Comparison of ENCODE assay signal across 19 cellular contexts in genomic region chr13:112256716-112257497, GRCh38.
A peak's percentile ranks its signal among the peaks of the same experiment; 100 is the strongest.
DNase-seq lines count a peak whose midpoint lies in the region; ATAC-seq, FAIRE-seq and TF ChIP-seq lines count a peak whose summit lies in the region.
"Had no signal": no experiment of that assay in that cellular context is flagged by ENCODE, and none has a peak within 500 bp of the region (broad histone marks: within the 10 kb centered on the region; RNA-seq: fewer than 3 reads in every experiment).

No MANE protein-coding gene starts in this region.

- H3K27ac ChIP-seq in kidney (ENCODE audit: low read depth in 2 of 2, low read length in 2 of 2) (no peak overlapping the region), caudate nucleus (ENCODE audit: low read depth, low read length) (no peak overlapping the region)
- H3K27ac ChIP-seq: BLaER1 treated with 17β-estradiol and CSF1 and Interleukin-3, amounts not matched to agents 10 nM and 100 nM; HL-60 had no signal

- no peaks in the 10 kb centered on the region for H3K4me1 ChIP-seq in kidney (ENCODE audit: control insufficient read depth in 1 of 2, insufficient read depth in 1 of 2, low read depth in 1 of 2, low read length in 2 of 2)
- H3K4me1 ChIP-seq: BLaER1 treated with 17β-estradiol and CSF1 and Interleukin-3, amounts not matched to agents 10 nM and 100 nM had no signal

- H3K27me3 Mint-ChIP-seq in activated CD8-positive, alpha-beta memory T cell treated with anti-CD3 and anti-CD28 coated beads, Interleukin-2, amount 10 ng/mL, durations not matched to agents 7 days and 5 days: no peaks in the 10 kb centered on the region
- no peaks in the 10 kb centered on the region for H3K27me3 Mint-ChIP-seq in osteocyte (ENCODE audit: unreplicated experiment)
- H3K27me3 Mint-ChIP-seq in T-helper 2 cell treated with Interferon-gamma antibody and Interleukin-4, amounts not matched to agents 5 μg/mL and 100 μg/mL, for 36 hours (ENCODE audit: low read depth): no peaks in the 10 kb centered on the region

- DNase-seq in activated CD8-positive, alpha-beta memory T cell treated with anti-CD3 and anti-CD28 coated beads, Interleukin-2, amount 10 ng/mL, durations not matched to agents 7 days and 5 days: peak; percentile 23
- no peak for DNase-seq in activated CD8-positive, alpha-beta memory T cell treated with anti-CD3 and anti-CD28 coated beads, Interleukin-2, amount 50 U/mL, for 4 hours
- DNase-seq in ecto neural progenitor cell (ENCODE audit: low spot score) (peak; percentile 20), kidney (peak; percentile 44), osteocyte (ENCODE audit: extremely low spot score, unreplicated experiment) (peak; percentile 78), caudate nucleus (lab: John Stamatoyannopoulos, UW) (no peak)
- no peak for DNase-seq in T-helper 2 cell treated with Interferon-gamma antibody and Interleukin-4, amounts not matched to agents 5 μg/mL and 100 μg/mL, for 36 hours (ENCODE audit: low spot score)
- DNase-seq: Calu3, DMS79 treated with DMSO at 0.1 percent for 48 hours, GF-D8, GOT3, H7, HFFc6 had no signal

- no peaks in the 10 kb centered on the region for H3K36me3 Mint-ChIP-seq in activated CD8-positive, alpha-beta memory T cell treated with anti-CD3 and anti-CD28 coated beads, Interleukin-2, amount 10 ng/mL, durations not matched to agents 7 days and 5 days
- no peaks in the 10 kb centered on the region for H3K36me3 Mint-ChIP-seq in osteocyte (ENCODE audit: unreplicated experiment)
- no peaks in the 10 kb centered on the region for H3K36me3 Mint-ChIP-seq in T-helper 2 cell treated with Interferon-gamma antibody and Interleukin-4, amounts not matched to agents 5 μg/mL and 100 μg/mL, for 36 hours (ENCODE audit: low read depth)
- H3K36me3 Mint-ChIP-seq: CD8-positive, alpha-beta T cell had no signal

- intact Hi-C loops in kidney (cut with DNase I): no loop called here

- no peak for ATAC-seq in activated CD8-positive, alpha-beta memory T cell treated with anti-CD3 and anti-CD28 coated beads, Interleukin-2, amount 10 ng/mL, durations not matched to agents 7 days and 5 days
- ATAC-seq: CD8-positive, alpha-beta T cell; HCT116 had no signal

- no peak for FAIRE-seq in kidney (lab: Jason Lieb, UNC)
- FAIRE-seq: GM19239 had no signal

- no peak overlapping the region for H3K27ac Mint-ChIP-seq in activated CD8-positive, alpha-beta memory T cell treated with anti-CD3 and anti-CD28 coated beads, Interleukin-2, amount 10 ng/mL, durations not matched to agents 7 days and 5 days
- H3K27ac Mint-ChIP-seq in osteocyte (ENCODE audit: unreplicated experiment): no peak overlapping the region
- H3K27ac Mint-ChIP-seq in T-helper 2 cell treated with Interferon-gamma antibody and Interleukin-4, amounts not matched to agents 5 μg/mL and 100 μg/mL, for 36 hours: no peak overlapping the region
- H3K27ac Mint-ChIP-seq: B cell; CD8-positive, alpha-beta T cell; HFFc6 had no signal

- TF ChIP-seq CTCF in kidney (IDR thresholded peaks at IDR 0.05; ENCODE audit: borderline replicate concordance, extremely low read depth, insufficient read depth): no peak
- TF ChIP-seq CTCF in osteocyte (IDR thresholded peaks at IDR 0.05): no peak

- no peak overlapping the region for H3K4me3 Mint-ChIP-seq in activated CD8-positive, alpha-beta memory T cell treated with anti-CD3 and anti-CD28 coated beads, Interleukin-2, amount 10 ng/mL, durations not matched to agents 7 days and 5 days
- H3K4me3 Mint-ChIP-seq in osteocyte (ENCODE audit: unreplicated experiment): no peak overlapping the region
- H3K4me3 Mint-ChIP-seq in T-helper 2 cell treated with Interferon-gamma antibody and Interleukin-4, amounts not matched to agents 5 μg/mL and 100 μg/mL, for 36 hours: no peak overlapping the region
- H3K4me3 Mint-ChIP-seq: B cell; CD8-positive, alpha-beta T cell; HFFc6 had no signal

- no peaks in the 10 kb centered on the region for H3K9me3 Mint-ChIP-seq in activated CD8-positive, alpha-beta memory T cell treated with anti-CD3 and anti-CD28 coated beads, Interleukin-2, amount 10 ng/mL, durations not matched to agents 7 days and 5 days (ENCODE audit: low read depth)
- H3K9me3 Mint-ChIP-seq in osteocyte (ENCODE audit: unreplicated experiment): peaks cover 12% of the 10 kb centered on the region
- H3K9me3 Mint-ChIP-seq in T-helper 2 cell treated with Interferon-gamma antibody and Interleukin-4, amounts not matched to agents 5 μg/mL and 100 μg/mL, for 36 hours: no peaks in the 10 kb centered on the region
- H3K9me3 Mint-ChIP-seq: CD8-positive, alpha-beta T cell had no signal

- H3K36me3 ChIP-seq in kidney (ENCODE audit: control insufficient read depth in 1 of 2, insufficient read depth in 2 of 2, low read length in 2 of 2): no peaks in the 10 kb centered on the region
- H3K36me3 ChIP-seq: BLaER1 treated with 17β-estradiol and CSF1 and Interleukin-3, amounts not matched to agents 10 nM and 100 nM had no signal

- no peaks in the 10 kb centered on the region for H3K9me3 ChIP-seq in kidney (ENCODE audit: control insufficient read depth in 1 of 2, low read length in 2 of 2)
- H3K9me3 ChIP-seq: BLaER1 treated with 17β-estradiol and CSF1 and Interleukin-3, amounts not matched to agents 10 nM and 100 nM had no signal

- H3K4me3 ChIP-seq in kidney (ENCODE audit: low read length in 2 of 2): no peak overlapping the region
- H3K4me3 ChIP-seq: BLaER1 treated with 17β-estradiol and CSF1 and Interleukin-3, amounts not matched to agents 10 nM and 100 nM had no signal

- H3K9ac ChIP-seq in kidney (ENCODE audit: low read length in 2 of 2): no peak overlapping the region
- H3K9ac ChIP-seq: BLaER1 treated with 17β-estradiol and CSF1 and Interleukin-3, amounts not matched to agents 10 nM and 100 nM had no signal

- CTCF ChIA-PET in activated CD8-positive, alpha-beta memory T cell treated with anti-CD3 and anti-CD28 coated beads, Interleukin-2, amount 10 ng/mL, durations not matched to agents 7 days and 5 days (lab: Charles Lee): no interaction called here

- no peaks in the 10 kb centered on the region for H3K4me1 Mint-ChIP-seq in activated CD8-positive, alpha-beta memory T cell treated with anti-CD3 and anti-CD28 coated beads, Interleukin-2, amount 10 ng/mL, durations not matched to agents 7 days and 5 days
- no peaks in the 10 kb centered on the region for H3K4me1 Mint-ChIP-seq in osteocyte (ENCODE audit: unreplicated experiment)
- no peaks in the 10 kb centered on the region for H3K4me1 Mint-ChIP-seq in T-helper 2 cell treated with Interferon-gamma antibody and Interleukin-4, amounts not matched to agents 5 μg/mL and 100 μg/mL, for 36 hours (ENCODE audit: low read depth)
- H3K4me1 Mint-ChIP-seq: B cell had no signal

Comparison
In these comparisons a context has a peak if more than half of its experiments do, and no peak if none do; other contexts are left out.
1. DNase-seq: peak in activated CD8-positive, alpha-beta memory T cell treated with anti-CD3 and anti-CD28 coated beads, Interleukin-2, amount 10 ng/mL, durations not matched to agents 7 days and 5 days (single experiment), ecto neural progenitor cell (single experiment), kidney (single experiment) and osteocyte (single experiment); none in activated CD8-positive, alpha-beta memory T cell treated with anti-CD3 and anti-CD28 coated beads, Interleukin-2, amount 50 U/mL, for 4 hours (single experiment), T-helper 2 cell treated with Interferon-gamma antibody and Interleukin-4, amounts not matched to agents 5 μg/mL and 100 μg/mL, for 36 hours (single experiment) and caudate nucleus (0 of 61).